In the genomic region with DNA sequence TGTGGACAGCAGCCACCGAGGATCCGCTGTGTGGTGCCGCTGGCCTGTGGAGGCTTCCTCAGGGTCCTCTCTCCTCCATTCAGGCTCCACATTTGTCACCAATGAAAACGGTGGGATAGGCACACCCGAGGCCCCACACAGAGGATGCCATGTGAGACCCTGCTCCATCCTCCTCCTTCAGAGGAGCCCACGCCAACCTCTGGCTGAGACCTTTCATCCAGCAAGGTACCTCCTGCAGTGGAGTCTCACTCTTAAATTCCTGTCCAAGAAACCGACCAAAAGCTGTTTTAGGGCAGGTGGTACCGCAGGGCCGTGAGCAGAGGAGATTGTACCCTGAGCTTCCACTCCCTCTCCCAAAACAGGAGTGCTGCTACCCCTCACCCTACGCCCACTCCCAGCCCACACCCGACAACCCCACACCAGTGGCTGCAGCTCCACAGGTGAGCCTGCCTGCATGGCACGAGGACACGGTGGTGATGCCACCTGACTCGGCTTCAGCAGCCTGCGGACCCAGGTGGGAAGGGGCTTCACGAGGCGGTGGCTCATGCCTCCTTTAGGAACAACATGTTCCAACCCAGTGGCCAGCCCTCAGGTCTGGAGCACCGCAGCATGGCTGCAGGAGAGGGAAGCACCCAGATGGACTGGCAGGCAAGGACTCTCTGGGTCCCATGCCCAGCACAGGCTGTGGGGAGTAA, we compare ENCODE assay signal across 26 cellular contexts.
DNase-seq lines count a peak whose midpoint lies in the region; ATAC-seq and TF ChIP-seq lines count a peak whose summit lies in the region.
"Had no signal": no experiment of that assay in that cellular context is flagged by ENCODE, and none has a peak within 500 bp of the region (broad histone marks: within the 10 kb centered on the region; RNA-seq: fewer than 3 reads in every experiment).

No MANE protein-coding gene starts in this region.

- no peak for TF ChIP-seq CTCF in left ventricle myocardium inferior (IDR thresholded peaks at IDR 0.05; ENCODE audit: borderline replicate concordance)
- no peak for TF ChIP-seq CTCF in gastroesophageal sphincter (IDR thresholded peaks at IDR 0.05)
- TF ChIP-seq CTCF in vagina (IDR thresholded peaks at IDR 0.05), result no peak

- no peak overlapping the region for H3K4me3 ChIP-seq in left ventricle myocardium inferior
- no peak overlapping the region for H3K4me3 ChIP-seq in gastroesophageal sphincter
- H3K4me3 ChIP-seq in vagina, result no peak overlapping the region
- H3K4me3 ChIP-seq: body of pancreas, heart right ventricle, ovary, uterus had no signal

- no peaks in the 10 kb centered on the region for H3K36me3 Mint-ChIP-seq in T-helper 2 cell treated with Interferon-gamma antibody and Interleukin-4, amounts not matched to agents 5 μg/mL and 100 μg/mL, for 36 hours (ENCODE audit: low read depth)
- H3K36me3 Mint-ChIP-seq: CD8-positive, alpha-beta T cell; naive thymus-derived CD4-positive, alpha-beta T cell had no signal

- peaks cover 24% of the 10 kb centered on the region for H3K9me3 ChIP-seq in left ventricle myocardium inferior (replicated peaks)
- H3K9me3 ChIP-seq in gastroesophageal sphincter, result peaks cover 0 to 3% (median 0%) of the 10 kb centered on the region in 3 donors
- no peaks in the 10 kb centered on the region for H3K9me3 ChIP-seq in vagina
- H3K9me3 ChIP-seq: ovary, uterus had no signal

- H3K27ac ChIP-seq in left ventricle myocardium inferior (replicated peaks) (no peak overlapping the region), gastroesophageal sphincter (no peak overlapping the region), vagina (no peak overlapping the region)
- H3K27ac ChIP-seq: epithelial cell of prostate, heart right ventricle, ovary, uterus had no signal

- intact Hi-C loops in cardiac septum (cut with DNase I) (no loop called here), left ventricle myocardium inferior (cut with micrococcal nuclease) (no loop called here), posterior vena cava (cut with DNase I) (no loop called here), vagina (cut with DNase I) (no loop called here)

- TF ChIP-seq POLR2A in gastroesophageal sphincter (IDR thresholded peaks at IDR 0.05), result no peak
- TF ChIP-seq POLR2A in vagina (IDR thresholded peaks at IDR 0.05), result no peak

- TF ChIP-seq EP300 in gastroesophageal sphincter (IDR thresholded peaks at IDR 0.05), result no peak

- H3K27me3 ChIP-seq in left ventricle myocardium inferior (ENCODE audit: low read depth), result no peaks in the 10 kb centered on the region
- H3K27me3 ChIP-seq in gastroesophageal sphincter, result no peaks in the 10 kb centered on the region
- H3K27me3 ChIP-seq in vagina, result no peaks in the 10 kb centered on the region
- H3K27me3 ChIP-seq: body of pancreas, heart right ventricle, ovary, uterus had no signal

- peaks cover 10% of the 10 kb centered on the region for H3K9me3 Mint-ChIP-seq in T-helper 2 cell treated with Interferon-gamma antibody and Interleukin-4, amounts not matched to agents 5 μg/mL and 100 μg/mL, for 36 hours

- H3K4me1 ChIP-seq in left ventricle myocardium inferior, result peaks cover 11% of the 10 kb centered on the region
- no peaks in the 10 kb centered on the region for H3K4me1 ChIP-seq in gastroesophageal sphincter
- H3K4me1 ChIP-seq in vagina, result no peaks in the 10 kb centered on the region
- H3K4me1 ChIP-seq: body of pancreas, uterus had no signal

- peak; percentile 71 for DNase-seq in cardiac septum (ENCODE audit: low spot score)
- DNase-seq in left ventricle myocardium inferior, result no peak
- peak; percentile 79 for DNase-seq in posterior vena cava (ENCODE audit: low spot score)
- peak; percentile 79 to 91 for DNase-seq in vagina (ENCODE audit: extremely low spot score in 2 of 2)
- DNase-seq in activated CD4-positive, alpha-beta T cell treated with anti-CD3 and anti-CD28 coated beads, Interleukin-2, amount 50 U/mL, for 1 hour, result no peak
- no peak for DNase-seq in T-helper 2 cell treated with Interferon-gamma antibody and Interleukin-4, amounts not matched to agents 5 μg/mL and 100 μg/mL, for 36 hours (ENCODE audit: low spot score)
- DNase-seq: activated CD4-positive, alpha-beta T cell treated with anti-CD3 and anti-CD28 coated beads for 4 hours; activated T-cell treated with anti-CD3 and anti-CD28 coated beads, Interleukin-2, amount 50 U/mL, for 4 hours; AML-193; body of pancreas; DMS 273 treated with DMSO at 0.1 percent for 48 hours; heart right ventricle; left cardiac atrium; naive thymus-derived CD4-positive, alpha-beta T cell; NCI-H1436; NCI-H446 treated with DMSO at 0.1 percent for 48 hours; ovary; retina; stimulated activated CD4-positive, alpha-beta T cell treated with anti-CD3 and anti-CD28 coated beads, Interleukin-12 subunit alpha, Interleukin-12 subunit beta, amount 100 ng/mL, for 4 hours; stimulated activated CD4-positive, alpha-beta T cell treated with anti-CD3 and anti-CD28 coated beads, Interleukin-4, amount 100 ng/mL, for 1 hour; uterus had no signal

- no peak overlapping the region for H3K27ac Mint-ChIP-seq in T-helper 2 cell treated with Interferon-gamma antibody and Interleukin-4, amounts not matched to agents 5 μg/mL and 100 μg/mL, for 36 hours
- H3K27ac Mint-ChIP-seq: CD8-positive, alpha-beta T cell; mesothelial cell of epicardium; naive thymus-derived CD4-positive, alpha-beta T cell had no signal

- WGBS in gastroesophageal sphincter (ENCODE audit: low coverage in 1 of 2), 2 donors, result 94% methylated on average over 6 of the region's 18 CpGs; no CpG with 5 or more reads in 1 of the 2 donors

- no peaks in the 10 kb centered on the region for H3K36me3 ChIP-seq in left ventricle myocardium inferior
- H3K36me3 ChIP-seq in gastroesophageal sphincter, result no peaks in the 10 kb centered on the region
- no peaks in the 10 kb centered on the region for H3K36me3 ChIP-seq in vagina
- H3K36me3 ChIP-seq: heart right ventricle, ovary, uterus had no signal

- H3K27me3 Mint-ChIP-seq in T-helper 2 cell treated with Interferon-gamma antibody and Interleukin-4, amounts not matched to agents 5 μg/mL and 100 μg/mL, for 36 hours (ENCODE audit: low read depth), result peaks cover 5% of the 10 kb centered on the region

- no peaks in the 10 kb centered on the region for H3K4me1 Mint-ChIP-seq in T-helper 2 cell treated with Interferon-gamma antibody and Interleukin-4, amounts not matched to agents 5 μg/mL and 100 μg/mL, for 36 hours (ENCODE audit: low read depth)
- H3K4me1 Mint-ChIP-seq: mesothelial cell of epicardium had no signal

- H3K4me3 Mint-ChIP-seq in T-helper 2 cell treated with Interferon-gamma antibody and Interleukin-4, amounts not matched to agents 5 μg/mL and 100 μg/mL, for 36 hours, result no peak overlapping the region
- H3K4me3 Mint-ChIP-seq: activated T-cell treated with anti-CD3 and anti-CD28 coated beads, Interleukin-2, amount 50 U/mL, for 4 hours; CD8-positive, alpha-beta T cell; mesothelial cell of epicardium; naive thymus-derived CD4-positive, alpha-beta T cell had no signal

- peak; percentile 22 for ATAC-seq in gastroesophageal sphincter
- ATAC-seq in GM21526 (IDR thresholded peaks at IDR 0.05; ENCODE audit: low FRiP score, unreplicated experiment), result no peak
- ATAC-seq: activated T-cell treated with anti-CD3 and anti-CD28 coated beads, Interleukin-2, amount 50 U/mL, for 4 hours; CD8-positive, alpha-beta T cell; naive thymus-derived CD4-positive, alpha-beta T cell had no signal

Comparison
In these comparisons a context has a peak if more than half of its experiments do, and no peak if none do; other contexts are left out.
1. DNase-seq: peak in cardiac septum (single experiment), posterior vena cava (single experiment) and vagina (2 of 2); none in left ventricle myocardium inferior (single experiment), activated CD4-positive, alpha-beta T cell treated with anti-CD3 and anti-CD28 coated beads, Interleukin-2, amount 50 U/mL, for 1 hour (single experiment) and T-helper 2 cell treated with Interferon-gamma antibody and Interleukin-4, amounts not matched to agents 5 μg/mL and 100 μg/mL, for 36 hours (single experiment).